In the genomic region with DNA sequence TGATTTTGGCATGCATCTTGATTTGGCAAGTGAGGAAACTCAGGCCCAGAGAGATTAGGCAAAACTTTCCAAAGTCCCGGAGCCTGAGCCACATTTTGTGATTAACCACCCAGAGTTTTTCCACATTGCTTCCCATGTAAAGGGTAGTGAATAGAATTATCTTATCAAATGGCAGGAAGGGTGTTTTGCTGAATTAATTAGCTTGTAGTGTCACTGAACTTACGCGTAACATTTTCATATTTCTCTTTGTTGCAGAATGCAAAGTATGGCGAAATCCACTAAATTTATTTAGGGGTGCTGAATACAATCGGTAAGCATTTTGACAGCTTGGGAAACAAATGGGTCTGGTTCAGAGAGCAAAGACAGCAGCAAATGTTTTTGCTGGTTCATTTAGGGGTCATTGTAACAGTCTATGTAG, we compare ENCODE assay signal across 19 cellular contexts.
A peak's percentile ranks its signal among the peaks of the same experiment; 100 is the strongest.
DNase-seq lines count a peak whose midpoint lies in the region; ATAC-seq, FAIRE-seq and TF ChIP-seq lines count a peak whose summit lies in the region.
"Had no signal": no experiment of that assay in that cellular context is flagged by ENCODE, and none has a peak within 500 bp of the region (broad histone marks: within the 10 kb centered on the region; RNA-seq: fewer than 3 reads in every experiment).

No MANE protein-coding gene starts in this region.

- POLR2A ChIA-PET in IMR-90 (lab: Charles Lee; ENCODE audit: unreplicated experiment): no interaction called here
- POLR2A ChIA-PET in K562 (lab: Yijun Ruan, JAX): interaction anchor here (0.9 kb wide), 1 partner anchor 190 kb away, joined by 3 read pairs; no protein-coding TSS in a partner anchor
- POLR2A ChIA-PET in T-cell (lab: Charles Lee): interaction anchor here in 1 of 2 donors (0.7 kb wide), 1 partner anchor 10 kb away, joined by 4 read pairs; no protein-coding TSS in a partner anchor

- peaks cover 12% of the 10 kb centered on the region; the same call in 1 of the 2 replicates for H3K4me1 ChIP-seq in IMR-90 (ENCODE audit: control insufficient read depth, insufficient read depth, low read length)
- H3K4me1 ChIP-seq in K562 (replicated peaks in 1 of 2; ENCODE audit: control insufficient read depth in 2 of 2, insufficient read depth in 2 of 2, low read length in 2 of 2): peaks cover 0 to 5% of the 10 kb centered on the region in 2 experiments; a peak in 3 of 5 replicates
- peaks cover 3 to 7% (median 3%) of the 10 kb centered on the region in 3 donors for H3K4me1 ChIP-seq in gastroesophageal sphincter
- H3K4me1 ChIP-seq: BLaER1 had no signal

- H3K36me3 ChIP-seq in IMR-90 (ENCODE audit: control insufficient read depth, insufficient read depth, low read length) (no peaks in the 10 kb centered on the region; the same call in 1 of the 2 replicates), K562 (ENCODE audit: control insufficient read depth, insufficient read depth, low read length) (peaks cover 41% of the 10 kb centered on the region), gastroesophageal sphincter (peaks cover 0 to 16% of the 10 kb centered on the region in 2 donors)
- H3K36me3 ChIP-seq: BLaER1 had no signal

- H4K20me1 ChIP-seq in IMR-90 (ENCODE audit: insufficient read depth, low read length): no peaks in the 10 kb centered on the region
- no peaks in the 10 kb centered on the region for H4K20me1 ChIP-seq in K562 (replicated peaks; ENCODE audit: control insufficient read depth, insufficient read depth, low read length)
- H4K20me1 ChIP-seq: BLaER1 had no signal

- H3K9me1 ChIP-seq in IMR-90 (ENCODE audit: insufficient read depth, low read length) (0 out of 2 replicates have a peak, but pooled peaks cover under 1% of the 10 kb centered on the region), K562 (ENCODE audit: control insufficient read depth, insufficient read depth, low read length) (no peaks in the 10 kb centered on the region)

- TF ChIP-seq POLR2A in IMR-90 (IDR thresholded peaks at IDR 0.05; ENCODE audit: low read depth, low read length): no peak
- no peak for TF ChIP-seq POLR2A in K562 (conservative IDR thresholded peaks at IDR 0.05)
- no peak for TF ChIP-seq POLR2A in gastroesophageal sphincter (IDR thresholded peaks at IDR 0.05)

- H3K4ac ChIP-seq in IMR-90 (ENCODE audit: low read depth, low read length): 0 out of 2 replicates have a peak overlapping the region, but pooled peaks have one; percentile 7

- dilution Hi-C loops in IMR-90 (cut with HindIII; ENCODE audit: low sequenced_read_pairs, unreplicated experiment): no loop called here

- H2AFZ ChIP-seq in IMR-90 (replicated peaks; ENCODE audit: low read length, poor library complexity): no peak overlapping the region
- H2AFZ ChIP-seq in K562 (ENCODE audit: low read depth, low read length): no peak overlapping the region

- H2BK120ac ChIP-seq in IMR-90 (ENCODE audit: low read depth, low read length): no peak overlapping the region

- FAIRE-seq in K562 (lab: Jason Lieb, UNC): no peak
- FAIRE-seq: H54 had no signal

- H3K56ac ChIP-seq in IMR-90 (ENCODE audit: extremely low read depth, insufficient read depth, low read length): no peak overlapping the region

- DNase-seq in IMR-90 (no peak), K562 (ENCODE audit: extremely low read depth in 1 of 4, low spot score in 3 of 4) (no peak), NCI-H1417 (lab: John Stamatoyannopoulos, UW) (no peak), T-cell (no peak)
- DNase-seq: CD8-positive, alpha-beta memory T cell; Karpas-422; MM.1S; NCI-H1105; NCI-H187; NCI-H446; NCI-H774; SHP77 treated with DMSO at 0.1 percent for 48 hours had no signal

- CTCF ChIA-PET in IMR-90 (lab: Yijun Ruan, JAX): no interaction called here
- CTCF ChIA-PET in K562 (lab: Yijun Ruan, JAX; ENCODE audit: low intra/inter-chr PET ratio): no interaction called here
- CTCF ChIA-PET in T-cell (lab: Charles Lee): interaction anchor here (0.5 to 1.7 kb wide), 9 partner anchors 10 to 456 kb away, joined by 3 to 7 read pairs (median 4); no protein-coding TSS in a partner anchor

- intact Hi-C loops in IMR-90 (cut with micrococcal nuclease) (loop anchor here (5.0 kb wide), 2 partner anchors 258 to 588 kb away; no protein-coding TSS in a partner anchor), K562 (cut with micrococcal nuclease) (loop anchor here (5.0 to 10.0 kb wide), 4 partner anchors 252 to 955 kb away; no protein-coding TSS in a partner anchor)

- H2BK20ac ChIP-seq in IMR-90 (ENCODE audit: low read depth, low read length): no peak overlapping the region

- H3K9ac ChIP-seq in IMR-90 (ENCODE audit: low read depth, low read length): no peak overlapping the region
- no peak overlapping the region for H3K9ac ChIP-seq in K562 (ENCODE audit: insufficient read depth in 1 of 2, low read depth in 2 of 2, low read length in 2 of 2)
- H3K9ac ChIP-seq: BLaER1 had no signal

- no peak for TF ChIP-seq EP300 in K562 (IDR thresholded peaks at IDR 0.05; ENCODE audit: low read length)
- TF ChIP-seq EP300 in gastroesophageal sphincter (IDR thresholded peaks at IDR 0.05): no peak

- WGBS in IMR-90 (ENCODE audit: extremely low coverage in 2 of 2, insufficient read length in 1 of 2), 2 experiments: 29% methylated on average over 1 of the region's 5 CpGs; no CpG with 5 or more reads in 1 of the 2 experiments
- WGBS in K562 (ENCODE audit: insufficient coverage, low coverage, missing lambda C conversion rate): 88% methylated on average over 5 of the region's 5 CpGs
- 41 to 55% methylated on average over 5 of the region's 5 CpGs for WGBS in gastroesophageal sphincter (ENCODE audit: low coverage in 1 of 2), 2 donors

- ATAC-seq in IMR-90 (ENCODE audit: low read depth): no peak
- no peak for ATAC-seq in K562
- ATAC-seq in gastroesophageal sphincter: peak; percentile 33
- no peak for ATAC-seq in HG03439 (IDR thresholded peaks at IDR 0.05; ENCODE audit: unreplicated experiment)
- ATAC-seq in T-cell (replicated peaks in 1 of 4): no peak
- no peak for ATAC-seq in HG03469 (IDR thresholded peaks at IDR 0.05; ENCODE audit: unreplicated experiment)
- ATAC-seq: Panc1 had no signal

- H3K79me2 ChIP-seq in K562 (ENCODE audit: control insufficient read depth, insufficient read depth, low read length): no peaks in the 10 kb centered on the region

- no peak overlapping the region for H2AK5ac ChIP-seq in IMR-90 (ENCODE audit: low read depth, low read length)

- BruUV-seq in IMR-90 (replicated peaks; lab: Mats Ljungman, UMichigan): no TSS peak
- BruUV-seq in K562 (replicated peaks; lab: Mats Ljungman, UMichigan): no TSS peak

- peak overlapping the region; percentile 24; the same call in 1 of the 2 replicates for H4K5ac ChIP-seq in IMR-90 (ENCODE audit: low read depth, low read length)

- H2BK5ac ChIP-seq in IMR-90 (ENCODE audit: low read depth, low read length, poor library complexity, severe bottlenecking): peak overlapping the region; percentile 9

- no peak overlapping the region; a peak in 1 of 4 replicates for H4K8ac ChIP-seq in IMR-90 (ENCODE audit: low read depth in 2 of 2, low read length in 2 of 2)

- H3K9me3 Mint-ChIP-seq in nephron: no peaks in the 10 kb centered on the region
- no peaks in the 10 kb centered on the region for H3K9me3 Mint-ChIP-seq in T-cell
- H3K9me3 Mint-ChIP-seq: CD8-positive, alpha-beta memory T cell had no signal

- 0 out of 2 replicates have a peak overlapping the region, but pooled peaks have one; percentile 9 for H3K14ac ChIP-seq in IMR-90 (replicated peaks; ENCODE audit: low read depth, low read length)

- no peak overlapping the region for H3K23ac ChIP-seq in IMR-90 (ENCODE audit: low read depth, low read length)

- TF ChIP-seq RAD21 in IMR-90 (IDR thresholded peaks at IDR 0.05; ENCODE audit: low read length) (no peak), K562 (CRISPR knock-in tag; conservative IDR thresholded peaks at IDR 0.05 in 1 of 2, IDR thresholded peaks at IDR 0.05 in 1 of 2) (no peak)

- H3K4me3 ChIP-seq in IMR-90 (ENCODE audit: insufficient read depth, low read depth, low read length) (no peak overlapping the region), K562 (no peak overlapping the region), gastroesophageal sphincter (no peak overlapping the region)
- H3K4me3 ChIP-seq: BLaER1 had no signal

- no peak overlapping the region for H2AK9ac ChIP-seq in IMR-90 (replicated peaks; ENCODE audit: low read depth, low read length, poor library complexity)

- H3K4me3 Mint-ChIP-seq in nephron: no peak overlapping the region
- no peak overlapping the region for H3K4me3 Mint-ChIP-seq in T-cell
- H3K4me3 Mint-ChIP-seq: CD8-positive, alpha-beta memory T cell had no signal

- H3K36me3 Mint-ChIP-seq in nephron (ENCODE audit: low read depth): peaks cover 29% of the 10 kb centered on the region
- peaks cover 19% of the 10 kb centered on the region for H3K36me3 Mint-ChIP-seq in T-cell

- no peak overlapping the region for H2BK15ac ChIP-seq in IMR-90 (ENCODE audit: low read depth, low read length)

- H3K27me3 ChIP-seq in IMR-90 (ENCODE audit: control insufficient read depth, insufficient read depth, low read length): no peaks in the 10 kb centered on the region
- no peaks in the 10 kb centered on the region for H3K27me3 ChIP-seq in K562 (ENCODE audit: control insufficient read depth in 2 of 2, insufficient read depth in 2 of 2, low read length in 2 of 2)
- H3K27me3 ChIP-seq in gastroesophageal sphincter: no peaks in the 10 kb centered on the region
- H3K27me3 ChIP-seq: BLaER1 had no signal

- no peaks in the 10 kb centered on the region for H3K27me3 Mint-ChIP-seq in nephron (ENCODE audit: low read depth)
- H3K27me3 Mint-ChIP-seq in T-cell: no peaks in the 10 kb centered on the region
- H3K27me3 Mint-ChIP-seq: CD8-positive, alpha-beta memory T cell had no signal

- in situ Hi-C loops in IMR-90 (cut with MboI; ENCODE audit: low sequenced_read_pairs): no loop called here
- in situ Hi-C loops in K562 (cut with MboI): loop anchor here (5.0 kb wide), 1 partner anchor 142 kb away; no protein-coding TSS in a partner anchor

- H4K91ac ChIP-seq in IMR-90 (ENCODE audit: insufficient read depth, low read depth, low read length): no peak overlapping the region

- TF ChIP-seq CTCF in IMR-90 (conservative IDR thresholded peaks at IDR 0.05; ENCODE audit: low read depth, low read length): no peak
- no peak for TF ChIP-seq CTCF in K562 (IDR thresholded peaks at IDR 0.05 in 2 of 3, conservative IDR thresholded peaks at IDR 0.05 in 1 of 3; ENCODE audit: insufficient read depth in 2 of 3, low read depth in 1 of 3, low read length in 3 of 3)
- TF ChIP-seq CTCF in gastroesophageal sphincter (IDR thresholded peaks at IDR 0.05): no peak
- no peak for TF ChIP-seq CTCF in nephron (IDR thresholded peaks at IDR 0.05; ENCODE audit: unreplicated experiment in 3 of 3)

- H3K9me3 ChIP-seq in IMR-90 (ENCODE audit: control insufficient read depth, insufficient read depth, low read length) (no peaks in the 10 kb centered on the region), K562 (replicated peaks; ENCODE audit: control insufficient read depth, insufficient read depth, low read depth, low read length) (no peaks in the 10 kb centered on the region), gastroesophageal sphincter (no peaks in the 10 kb centered on the region)
- H3K9me3 ChIP-seq: BLaER1 had no signal

- H3K27ac ChIP-seq in IMR-90 (ENCODE audit: insufficient read depth, low read length) (no peak overlapping the region), K562 (ENCODE audit: extremely low read depth, low read depth, low read length) (no peak overlapping the region), gastroesophageal sphincter (no peak overlapping the region)
- H3K27ac ChIP-seq: BLaER1 had no signal

- peak overlapping the region in 2 of 3 experiments; percentile 61 to 75 for H3K27ac Mint-ChIP-seq in nephron
- no peak overlapping the region for H3K27ac Mint-ChIP-seq in T-cell
- H3K27ac Mint-ChIP-seq: CD8-positive, alpha-beta memory T cell had no signal

- peak overlapping the region; percentile 12; the same call in 1 of the 2 replicates for H3K18ac ChIP-seq in IMR-90 (ENCODE audit: low read depth, low read length)

- no peak overlapping the region for H3K4me2 ChIP-seq in IMR-90 (ENCODE audit: low read depth, low read length)
- no peak overlapping the region for H3K4me2 ChIP-seq in K562 (ENCODE audit: insufficient read depth, low read length)
- H3K4me2 ChIP-seq: BLaER1 had no signal

- H3K4me1 Mint-ChIP-seq in nephron (peaks cover 52% of the 10 kb centered on the region), T-cell (peaks cover 0 to 2% (median 1%) of the 10 kb centered on the region in 3 donors)

- peaks cover 4 to 6% of the 10 kb centered on the region in 2 experiments; a peak in 1 of 4 replicates for H3K79me1 ChIP-seq in IMR-90 (ENCODE audit: low read depth in 1 of 2, low read length in 2 of 2)

Comparison
In these comparisons a context has a peak if more than half of its experiments do, and no peak if none do; other contexts are left out.
1. H3K27ac Mint-ChIP-seq: peak in nephron (2 of 3); none in T-cell (0 of 2).
2. CTCF ChIA-PET loops: an anchor here in T-cell (0.5 to 1.7 kb wide); none called in IMR-90 and K562.